In genomic region chr2:239691720-239692119, GRCh38 we compare ENCODE assay signal across 21 cellular contexts.
"Had no signal": no experiment of that assay in that cellular context is flagged by ENCODE, and none has a peak within 500 bp of the region (broad histone marks: within the 10 kb centered on the region; RNA-seq: fewer than 3 reads in every experiment).

No MANE protein-coding gene starts in this region.

- H3K9me3 ChIP-seq: gastroesophageal sphincter, sigmoid colon, thoracic aorta, upper lobe of left lung had no signal

- H3K4me1 ChIP-seq: sigmoid colon had no signal

- H3K36me3 ChIP-seq: cardiac muscle cell, gastroesophageal sphincter, sigmoid colon, thoracic aorta, upper lobe of left lung had no signal

- H3K4me3 ChIP-seq: cardiac muscle cell, gastroesophageal sphincter, sigmoid colon, thoracic aorta, upper lobe of left lung had no signal

- H3K27ac Mint-ChIP-seq: activated CD4-positive, alpha-beta T cell treated with anti-CD3 and anti-CD28 coated beads for 36 hours; activated naive CD8-positive, alpha-beta T cell treated with anti-CD3 and anti-CD28 coated beads, Interleukin-2, amount 50 U/mL, for 24 hours; activated T-helper 1 cell treated with anti-CD3 and anti-CD28 coated beads, Interleukin-12 subunit alpha, Interleukin-12 subunit beta, Interleukin-2, Interleukin-4 antibody, amounts not matched to agents 30 ng/mL and 10 ng/mL and 1 ng/mL, durations not matched to agents 14 hours and 24 hours and 36 hours; memory B cell; T-cell had no signal

- H3K4me1 Mint-ChIP-seq: activated CD4-positive, alpha-beta T cell treated with anti-CD3 and anti-CD28 coated beads for 36 hours; activated naive CD8-positive, alpha-beta T cell treated with anti-CD3 and anti-CD28 coated beads, Interleukin-2, amount 50 U/mL, for 24 hours; memory B cell; T-cell had no signal

- H3K9me3 Mint-ChIP-seq: activated naive CD8-positive, alpha-beta T cell treated with anti-CD3 and anti-CD28 coated beads, Interleukin-2, amount 50 U/mL, for 24 hours; activated T-helper 1 cell treated with anti-CD3 and anti-CD28 coated beads, Interleukin-12 subunit alpha, Interleukin-12 subunit beta, Interleukin-2, Interleukin-4 antibody, amounts not matched to agents 30 ng/mL and 10 ng/mL and 1 ng/mL, durations not matched to agents 14 hours and 24 hours and 36 hours; memory B cell; nephron; T-cell had no signal

- H3K4me3 Mint-ChIP-seq: activated CD4-positive, alpha-beta T cell treated with anti-CD3 and anti-CD28 coated beads for 36 hours; activated naive CD8-positive, alpha-beta T cell treated with anti-CD3 and anti-CD28 coated beads, Interleukin-2, amount 50 U/mL, for 24 hours; activated T-helper 1 cell treated with anti-CD3 and anti-CD28 coated beads, Interleukin-12 subunit alpha, Interleukin-12 subunit beta, Interleukin-2, Interleukin-4 antibody, amounts not matched to agents 30 ng/mL and 10 ng/mL and 1 ng/mL, durations not matched to agents 14 hours and 24 hours and 36 hours; memory B cell; nephron; T-cell had no signal

- DNase-seq: activated CD4-positive, alpha-beta T cell treated with anti-CD3 and anti-CD28 coated beads for 36 hours; activated CD4-positive, alpha-beta T cell treated with anti-CD3 and anti-CD28 coated beads, Interleukin-2, amount 50 U/mL, for 4 hours; activated gamma-delta T cell; activated naive CD4-positive, alpha-beta T cell treated with anti-CD3 and anti-CD28 coated beads, Interleukin-2, amount 50 U/mL, for 16 hours; activated naive CD8-positive, alpha-beta T cell treated with anti-CD3 and anti-CD28 coated beads, Interleukin-2, amount 50 U/mL, for 24 hours; activated T-cell treated with anti-CD3 and anti-CD28 coated beads for 4 hours; dermis blood vessel endothelial cell; effector memory CD4-positive, alpha-beta T cell; sigmoid colon; stimulated activated CD4-positive, alpha-beta T cell treated with anti-CD3 and anti-CD28 coated beads, Interleukin-2, amount 100 ng/mL, for 48 hours; stimulated activated naive CD4-positive, alpha-beta T cell had no signal

- H3K27me3 ChIP-seq: cardiac muscle cell, upper lobe of left lung had no signal

- H3K27ac ChIP-seq: cardiac muscle cell, gastroesophageal sphincter, sigmoid colon, thoracic aorta, upper lobe of left lung had no signal

- H3K36me3 Mint-ChIP-seq: memory B cell, T-cell had no signal

- ATAC-seq: activated CD4-positive, alpha-beta T cell treated with anti-CD3 and anti-CD28 coated beads for 36 hours; activated naive CD8-positive, alpha-beta T cell treated with anti-CD3 and anti-CD28 coated beads, Interleukin-2, amount 50 U/mL, for 24 hours; esophagus mucosa; gastroesophageal sphincter; SK-N-SH treated with all-trans-retinoic acid at 6 μM for 48 hours; T-cell had no signal
